8 cellular contexts compared by ENCODE assay signal in the genomic region with DNA sequence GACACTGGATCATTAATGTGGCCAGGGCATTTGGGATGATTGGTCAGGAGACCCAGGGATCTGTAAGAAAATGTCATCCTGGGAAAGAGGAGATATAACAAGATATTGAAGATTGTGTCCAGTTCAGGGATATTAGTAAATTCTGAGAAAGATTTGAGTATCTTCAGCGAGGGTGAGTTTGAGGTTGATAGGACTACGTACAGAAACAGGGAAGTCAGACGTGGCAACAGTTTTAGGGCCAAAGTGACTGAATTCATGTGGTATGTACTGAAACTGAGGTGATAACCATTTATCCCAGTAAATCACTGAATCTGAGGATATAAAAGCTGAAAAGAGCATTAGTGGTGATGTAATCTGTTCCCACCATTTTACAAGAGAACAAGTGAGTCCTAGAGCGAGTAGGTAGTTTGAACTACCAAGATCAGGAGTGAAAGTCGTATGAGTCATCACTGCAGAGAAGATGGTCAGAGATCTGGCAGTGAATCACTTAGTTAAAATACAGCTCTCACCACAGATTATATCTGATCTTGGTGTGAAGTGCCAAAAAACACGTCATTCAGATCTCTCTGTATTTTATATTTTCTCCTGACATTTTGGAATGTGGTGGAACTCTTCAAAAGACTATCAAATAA.
DNase-seq lines count a peak whose midpoint lies in the region; ATAC-seq and TF ChIP-seq lines count a peak whose summit lies in the region.

No MANE protein-coding gene starts in this region.

- peak overlapping the region in 1 of 2 donors; percentile 3 for H3K4me3 ChIP-seq in tibial artery

- H3K27me3 ChIP-seq in tibial artery = no peaks in the 10 kb centered on the region

- intact Hi-C loops in Right ventricle myocardium inferior (cut with DNase I) (no loop called here), cardiac septum (cut with DNase I) (no loop called here), tibial artery (cut with DNase I; ENCODE audit: low total_unique reads) (no loop called here)

- H3K27ac ChIP-seq in tibial artery = peak overlapping the region; percentile 46 to 64

- H3K4me1 ChIP-seq in tibial artery = peaks cover 0 to 39% (median 6%) of the 10 kb centered on the region in 4 donors

- ATAC-seq in Right ventricle myocardium inferior (peak; percentile 44), HG02885 (IDR thresholded peaks at IDR 0.05; ENCODE audit: poor library complexity, unreplicated experiment) (peak; percentile 100)

- DNase-seq in Right ventricle myocardium inferior (ENCODE audit: missing footprints) = no peak
- no peak for DNase-seq in cardiac septum (ENCODE audit: low spot score)
- DNase-seq in NOMO-1 (lab: John Stamatoyannopoulos, UW; ENCODE audit: unreplicated experiment in 2 of 2) = peak; percentile 66 to 96
- DNase-seq in fibroblast of the conjunctiva (ENCODE audit: low read depth) = peak; percentile 94
- no peak for DNase-seq in tibial artery
- DNase-seq in 8988T = no peak
- DNase-seq in KG1 (lab: John Stamatoyannopoulos, UW) = no peak

- H3K9me3 ChIP-seq in tibial artery = no peaks in the 10 kb centered on the region

- no peaks in the 10 kb centered on the region for H3K36me3 ChIP-seq in tibial artery

- no peak for TF ChIP-seq CTCF in tibial artery (IDR thresholded peaks at IDR 0.05)

Comparison
In these comparisons a context has a peak if more than half of its experiments do, and no peak if none do; other contexts are left out.
1. DNase-seq: peak in NOMO-1 (2 of 2) and fibroblast of the conjunctiva (single experiment); none in Right ventricle myocardium inferior (single experiment), cardiac septum (single experiment), tibial artery (0 of 2), 8988T (single experiment) and KG1 (single experiment).